Comparison of ENCODE assay signal across 16 cellular contexts in genomic region chr17:50182783-50183438, GRCh38. TPM values are rescaled to one million over a fixed set of nuclear protein-coding genes. Genes with fewer than 3 reads are reported as not detected.
DNase-seq lines count a peak whose midpoint lies in the region; ATAC-seq and TF ChIP-seq lines count a peak whose summit lies in the region.
"Had no signal": no experiment of that assay in that cellular context is flagged by ENCODE, and none has a peak within 500 bp of the region (broad histone marks: within the 10 kb centered on the region; RNA-seq: fewer than 3 reads in every experiment).

No MANE protein-coding gene starts in this region.

- H3K27ac Mint-ChIP-seq in osteocyte (ENCODE audit: unreplicated experiment), result peak overlapping the region; percentile 98

- H3K36me3 ChIP-seq in BLaER1 (no peaks in the 10 kb centered on the region), NT2/D1 (ENCODE audit: insufficient read depth, insufficient read length, low read length) (peaks cover 44% of the 10 kb centered on the region)
- H3K36me3 ChIP-seq: HAP-1 had no signal

- H3K4me3 Mint-ChIP-seq in osteocyte (ENCODE audit: unreplicated experiment), result no peak overlapping the region

- no peaks in the 10 kb centered on the region for H4K20me1 ChIP-seq in BLaER1

- no peaks in the 10 kb centered on the region for H3K27me3 Mint-ChIP-seq in osteocyte (ENCODE audit: unreplicated experiment)

- H3K9ac ChIP-seq in BLaER1 (peak overlapping the region; percentile 55; the same call in 1 of the 2 replicates), NT2/D1 (ENCODE audit: insufficient read length, low read depth) (peak overlapping the region; percentile 26)

- H3K4me2 ChIP-seq in BLaER1, result peak overlapping the region; percentile 92

- no peaks in the 10 kb centered on the region for H3K27me3 ChIP-seq in BLaER1
- no peaks in the 10 kb centered on the region for H3K27me3 ChIP-seq in NT2/D1 (ENCODE audit: insufficient read depth, insufficient read length)

- ATAC-seq in HG03521 (IDR thresholded peaks at IDR 0.05; ENCODE audit: unreplicated experiment), result no peak

- no peak for TF ChIP-seq CTCF in osteocyte (IDR thresholded peaks at IDR 0.05)
- no peak for TF ChIP-seq CTCF in foreskin fibroblast (IDR thresholded peaks at IDR 0.05; ENCODE audit: low read depth, low read length)

- peaks cover 22% of the 10 kb centered on the region for H3K36me3 Mint-ChIP-seq in osteocyte (ENCODE audit: unreplicated experiment)

- H3K4me3 ChIP-seq in BLaER1, result no peak overlapping the region
- H3K4me3 ChIP-seq in NT2/D1 (ENCODE audit: insufficient read length, low read depth), result no peak overlapping the region
- H3K4me3 ChIP-seq in foreskin fibroblast (ENCODE audit: low read depth in 1 of 2, low read length in 2 of 2), result no peak overlapping the region
- H3K4me3 ChIP-seq: HAP-1, mucosa of descending colon had no signal

- peaks cover 82% of the 10 kb centered on the region for H3K4me1 ChIP-seq in BLaER1
- peaks cover 18% of the 10 kb centered on the region for H3K4me1 ChIP-seq in NT2/D1 (ENCODE audit: insufficient read depth, insufficient read length)

- no peaks in the 10 kb centered on the region for H3K9me3 Mint-ChIP-seq in osteocyte (ENCODE audit: unreplicated experiment)

- peaks cover 92% of the 10 kb centered on the region for H3K4me1 Mint-ChIP-seq in osteocyte (ENCODE audit: unreplicated experiment)

- peak overlapping the region; percentile 75 for H3K27ac ChIP-seq in BLaER1
- H3K27ac ChIP-seq: VCaP had no signal

- H3K9me3 ChIP-seq in BLaER1, result no peaks in the 10 kb centered on the region
- no peaks in the 10 kb centered on the region for H3K9me3 ChIP-seq in NT2/D1 (ENCODE audit: insufficient read depth, low read length)
- H3K9me3 ChIP-seq: HAP-1, mucosa of descending colon had no signal

- DNase-seq in NT2/D1 (ENCODE audit: low read depth, low spot score), result no peak
- peak; percentile 59 for DNase-seq in fibroblast of peridontal ligament (ENCODE audit: extremely low read depth)
- no peak for DNase-seq in osteocyte (ENCODE audit: extremely low spot score, unreplicated experiment)
- DNase-seq in foreskin fibroblast, result no peak
- DNase-seq in NCI-H2227 treated with DMSO at 0.1 percent for 48 hours (lab: John Stamatoyannopoulos, UW), result no peak
- no peak for DNase-seq in NCI-H1930 (lab: John Stamatoyannopoulos, UW)
- DNase-seq: activated T-cell treated with anti-CD3 and anti-CD28 coated beads for 4 hours; dermis blood vessel endothelial cell; NK-92 treated with Interleukin-12 subunit alpha and Interleukin-12 subunit beta, amount 100 ng/mL, for 24 hours; stimulated activated naive CD4-positive, alpha-beta T cell treated with Interleukin-2 at 50 U/mL for 16 hours had no signal

RNA-seq across cellular contexts. Expression of gene SGCA, which starts 17.1 kb away (rescaled TPM):
- total RNA-seq in osteocyte, result 12.0 and 13.0 TPM in 2 replicates
- total RNA-seq: dermis blood vessel endothelial cell, MCF 10A had no signal

RNA-seq across cellular contexts. Expression of gene COL1A1, which starts 18.5 kb away (rescaled TPM):
- 25,918 and 28,023 TPM in 2 replicates for total RNA-seq in osteocyte

RNA-seq across cellular contexts. Expression of gene PPP1R9B, which starts 32.4 kb away (rescaled TPM):
- 175 and 176 TPM in 2 replicates for total RNA-seq in osteocyte

RNA-seq across cellular contexts. Expression of gene SAMD14, which starts 53.0 kb away (rescaled TPM):
- 36.1 and 36.8 TPM in 2 replicates for total RNA-seq in osteocyte
